ENCODE assay signal across 1 cellular context in genomic region chr11:19116315-19116970, GRCh38.
TF ChIP-seq lines count a peak whose summit lies in the region.

No MANE protein-coding gene starts in this region.

TF ChIP-seq in HepG2, 621 proteins besides CTCF, POLR2A, EP300 and RAD21:
- TF ChIP-seq EZH2 (conservative IDR thresholded peaks at IDR 0.05; ENCODE audit: low read depth, low read length), result no peak
- no peak for TF ChIP-seq ZNF678 (CRISPR knock-in tag; IDR thresholded peaks at IDR 0.05)
- TF ChIP-seq, protein P1, sequence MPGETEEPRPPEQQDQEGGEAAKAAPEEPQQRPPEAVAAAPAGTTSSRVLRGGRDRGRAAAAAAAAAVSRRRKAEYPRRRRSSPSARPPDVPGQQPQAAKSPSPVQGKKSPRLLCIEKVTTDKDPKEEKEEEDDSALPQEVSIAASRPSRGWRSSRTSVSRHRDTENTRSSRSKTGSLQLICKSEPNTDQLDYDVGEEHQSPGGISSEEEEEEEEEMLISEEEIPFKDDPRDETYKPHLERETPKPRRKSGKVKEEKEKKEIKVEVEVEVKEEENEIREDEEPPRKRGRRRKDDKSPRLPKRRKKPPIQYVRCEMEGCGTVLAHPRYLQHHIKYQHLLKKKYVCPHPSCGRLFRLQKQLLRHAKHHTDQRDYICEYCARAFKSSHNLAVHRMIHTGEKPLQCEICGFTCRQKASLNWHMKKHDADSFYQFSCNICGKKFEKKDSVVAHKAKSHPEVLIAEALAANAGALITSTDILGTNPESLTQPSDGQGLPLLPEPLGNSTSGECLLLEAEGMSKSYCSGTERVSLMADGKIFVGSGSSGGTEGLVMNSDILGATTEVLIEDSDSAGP (CRISPR knock-in tag; IDR thresholded peaks at IDR 0.05; ENCODE audit: borderline replicate concordance), result no peak
- TF ChIP-seq SIN3A (IDR thresholded peaks at IDR 0.05; ENCODE audit: borderline replicate concordance, low read depth, low read length), result peak; percentile 11; the same call in 1 of the 2 replicates
- TF ChIP-seq ZNF607 (CRISPR knock-in tag; IDR thresholded peaks at IDR 0.05; ENCODE audit: borderline replicate concordance), result no peak
- TF ChIP-seq NKX3-1 (CRISPR knock-in tag; IDR thresholded peaks at IDR 0.05), result no peak; the same call in 1 of the 2 replicates
- TF ChIP-seq RFXAP (CRISPR knock-in tag; IDR thresholded peaks at IDR 0.05; ENCODE audit: borderline replicate concordance), result no peak
- TF ChIP-seq NFYC (CRISPR knock-in tag; IDR thresholded peaks at IDR 0.05), result no peak
- 0 out of 2 replicates have a peak, but pooled peaks have one; percentile 33 for TF ChIP-seq TOPORS (CRISPR knock-in tag; IDR thresholded peaks at IDR 0.05)
- peak; percentile 4; the same call in 1 of the 2 replicates for TF ChIP-seq BORCS8-MEF2B (CRISPR knock-in tag; IDR thresholded peaks at IDR 0.05)
- peak; percentile 92 for TF ChIP-seq PATZ1 (CRISPR knock-in tag; IDR thresholded peaks at IDR 0.05)
- 0 out of 2 replicates have a peak, but pooled peaks have one; percentile 23 for TF ChIP-seq ZFP82 (CRISPR knock-in tag; IDR thresholded peaks at IDR 0.05; ENCODE audit: borderline replicate concordance)
- 0 out of 2 replicates have a peak, but pooled peaks have one; percentile 17 for TF ChIP-seq ZNF629 (CRISPR knock-in tag; conservative IDR thresholded peaks at IDR 0.05)
- no peak for TF ChIP-seq ZNF451 (CRISPR knock-in tag; IDR thresholded peaks at IDR 0.05)
- TF ChIP-seq DR1 (CRISPR knock-in tag; IDR thresholded peaks at IDR 0.05), result no peak
- TF ChIP-seq ZSCAN5A (CRISPR knock-in tag; IDR thresholded peaks at IDR 0.05; ENCODE audit: borderline replicate concordance), result 0 out of 2 replicates have a peak, but pooled peaks have one; percentile 5
- TF ChIP-seq RBFOX2 (IDR thresholded peaks at IDR 0.05; ENCODE audit: low read depth, low read length), result no peak
- TF ChIP-seq, protein P2, sequence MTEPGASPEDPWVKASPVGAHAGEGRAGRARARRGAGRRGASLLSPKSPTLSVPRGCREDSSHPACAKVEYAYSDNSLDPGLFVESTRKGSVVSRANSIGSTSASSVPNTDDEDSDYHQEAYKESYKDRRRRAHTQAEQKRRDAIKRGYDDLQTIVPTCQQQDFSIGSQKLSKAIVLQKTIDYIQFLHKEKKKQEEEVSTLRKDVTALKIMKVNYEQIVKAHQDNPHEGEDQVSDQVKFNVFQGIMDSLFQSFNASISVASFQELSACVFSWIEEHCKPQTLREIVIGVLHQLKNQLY (CRISPR knock-in tag; IDR thresholded peaks at IDR 0.05), result no peak
- peak; percentile 47; the same call in 1 of the 2 replicates for TF ChIP-seq PHF21A (CRISPR knock-in tag; IDR thresholded peaks at IDR 0.05)
- TF ChIP-seq THAP9 (CRISPR knock-in tag; IDR thresholded peaks at IDR 0.05; ENCODE audit: borderline replicate concordance), result 0 out of 2 replicates have a peak, but pooled peaks have one; percentile 0
